In genomic region chr6:149433901-149434300, GRCh38 we compare ENCODE assay signal across 1 cellular context.
TF ChIP-seq lines count a peak whose summit lies in the region.

No MANE protein-coding gene starts in this region.

TF ChIP-seq in GM23338, 12 proteins besides CTCF, POLR2A, EP300 and RAD21 (continued from another document):
- no peak for TF ChIP-seq EZH2phosphoT487 (IDR thresholded peaks at IDR 0.05; ENCODE audit: unreplicated experiment)
- no peak for TF ChIP-seq ETS1 (IDR thresholded peaks at IDR 0.05)
- no peak for TF ChIP-seq ZNF331 (CRISPR knock-in tag; IDR thresholded peaks at IDR 0.05; ENCODE audit: low read depth)
- TF ChIP-seq POLR2AphosphoS5 (IDR thresholded peaks at IDR 0.05; ENCODE audit: low read depth) = no peak
- TF ChIP-seq CREB1 (CRISPR knock-in tag; IDR thresholded peaks at IDR 0.05; ENCODE audit: low read depth) = no peak
- TF ChIP-seq EZH2 (IDR thresholded peaks at IDR 0.05; ENCODE audit: low read depth, unreplicated experiment) = no peak
- TF ChIP-seq JUNB (IDR thresholded peaks at IDR 0.05; ENCODE audit: unreplicated experiment) = no peak
TF ChIP-seq in GM23338: peak in this region for 0.
